12 cellular contexts compared by ENCODE assay signal in genomic region chrX:70168238-70169188, GRCh38. TPM values are rescaled to one million over a fixed set of nuclear protein-coding genes. Genes with fewer than 3 reads are reported as not detected.
A peak's percentile ranks its signal among the peaks of the same experiment; 100 is the strongest.
DNase-seq lines count a peak whose midpoint lies in the region; ATAC-seq, FAIRE-seq and TF ChIP-seq lines count a peak whose summit lies in the region.
"Had no signal": no experiment of that assay in that cellular context is flagged by ENCODE, and none has a peak within 500 bp of the region (broad histone marks: within the 10 kb centered on the region; RNA-seq: fewer than 3 reads in every experiment).

No MANE protein-coding gene starts in this region.

- TF ChIP-seq RAD21 in A549 (conservative IDR thresholded peaks at IDR 0.05 in 1 of 2, IDR thresholded peaks at IDR 0.05 in 1 of 2), result no peak

- H3K27me3 Mint-ChIP-seq in brain, result no peaks in the 10 kb centered on the region
- H3K27me3 Mint-ChIP-seq: activated naive CD4-positive, alpha-beta T cell treated with anti-CD3 and anti-CD28 coated beads, Interleukin-2, amount 50 U/mL, for 24 hours had no signal

- TF ChIP-seq EP300 in A549 (IDR thresholded peaks at IDR 0.05), result no peak

- H3K4me2 ChIP-seq in A549, result peak overlapping the region; percentile 91
- H3K4me2 ChIP-seq: KMS-11 had no signal

- peak overlapping the region; percentile 77 to 84 for H3K27ac ChIP-seq in A549
- peak overlapping the region; percentile 84 for H3K27ac ChIP-seq in HUES48 (ENCODE audit: low read depth, low read length)
- H3K27ac ChIP-seq: KMS-11 had no signal

- peak overlapping the region; percentile 43 to 79 (median 75) for H3K4me3 Mint-ChIP-seq in brain
- H3K4me3 Mint-ChIP-seq: activated naive CD4-positive, alpha-beta T cell treated with anti-CD3 and anti-CD28 coated beads, Interleukin-2, amount 50 U/mL, for 24 hours; CD8-positive, alpha-beta T cell had no signal

- H3K9me3 Mint-ChIP-seq in brain, result peaks cover 0 to 2% (median 0%) of the 10 kb centered on the region in 5 experiments
- H3K9me3 Mint-ChIP-seq: activated naive CD4-positive, alpha-beta T cell treated with anti-CD3 and anti-CD28 coated beads, Interleukin-2, amount 50 U/mL, for 24 hours; CD8-positive, alpha-beta T cell had no signal

- TF ChIP-seq POLR2A in A549 (IDR thresholded peaks at IDR 0.05; ENCODE audit: low read length), result no peak

- peak; percentile 53 to 62 for DNase-seq in A549 (ENCODE audit: low read depth in 1 of 2, low spot score in 1 of 2)
- DNase-seq in left kidney (ENCODE audit: low read depth, low spot score), result peak; percentile 66
- DNase-seq in germinal center (ENCODE audit: low spot score), result no peak
- no peak for DNase-seq in NCI-H2107 (lab: John Stamatoyannopoulos, UW)
- DNase-seq in cerebellum (ENCODE audit: low spot score), result no peak
- no peak for DNase-seq in NCI-H2029 treated with DMSO at 0.1 percent for 48 hours (lab: John Stamatoyannopoulos, UW)
- DNase-seq: CD8-positive, alpha-beta T cell; stimulated activated CD4-positive, alpha-beta T cell treated with anti-CD3 and anti-CD28 coated beads, Interleukin-2, amount 100 ng/mL, for 48 hours had no signal

- CTCF ChIA-PET in A549 (lab: Yijun Ruan, JAX), result interaction anchor here (0.7 to 5.1 kb wide), 7 partner anchors 14 to 89 kb away, joined by 3 to 24 read pairs (median 3); partner anchors contain the start of gene IGBP1

- no peaks in the 10 kb centered on the region for H3K27me3 ChIP-seq in HUES48 (ENCODE audit: control insufficient read depth, insufficient read depth, low read length)

- H3K9me3 ChIP-seq in A549, result no peaks in the 10 kb centered on the region
- H3K9me3 ChIP-seq in HUES48 (ENCODE audit: control insufficient read depth, insufficient read depth, low read length), result peaks cover 23% of the 10 kb centered on the region; the same call in 1 of the 2 replicates

- no peak overlapping the region for H3K9ac ChIP-seq in HUES48 (ENCODE audit: low read depth, low read length)
- H3K9ac ChIP-seq: KMS-11 had no signal

- no peaks in the 10 kb centered on the region for H3K36me3 Mint-ChIP-seq in brain

- H3K36me3 ChIP-seq in HUES48 (ENCODE audit: control insufficient read depth, insufficient read depth, low read length), result peaks cover 4% of the 10 kb centered on the region; the same call in 1 of the 2 replicates

- H3K4me1 Mint-ChIP-seq in brain, result peaks cover 44% of the 10 kb centered on the region
- H3K4me1 Mint-ChIP-seq: activated naive CD4-positive, alpha-beta T cell treated with anti-CD3 and anti-CD28 coated beads, Interleukin-2, amount 50 U/mL, for 24 hours had no signal

- peak; percentile 82 to 84 for ATAC-seq in A549
- ATAC-seq: CD8-positive, alpha-beta T cell had no signal

- TF ChIP-seq CTCF in A549 (IDR thresholded peaks at IDR 0.05), result no peak
- TF ChIP-seq CTCF in brain (conservative IDR thresholded peaks at IDR 0.05), result no peak

- H3K4me3 ChIP-seq in A549 (no peak overlapping the region; the same call in 2 of the 3 replicates), HUES48 (ENCODE audit: low read depth, low read length) (peak overlapping the region; percentile 25)

- peak overlapping the region; percentile 74 to 89 (median 81) for H3K27ac Mint-ChIP-seq in brain
- H3K27ac Mint-ChIP-seq: activated naive CD4-positive, alpha-beta T cell treated with anti-CD3 and anti-CD28 coated beads, Interleukin-2, amount 50 U/mL, for 24 hours; CD8-positive, alpha-beta T cell had no signal

- peaks cover 38% of the 10 kb centered on the region for H3K4me1 ChIP-seq in A549
- peaks cover 47% of the 10 kb centered on the region for H3K4me1 ChIP-seq in HUES48 (ENCODE audit: control insufficient read depth, insufficient read depth, low read length)

- peak; percentile 70 for FAIRE-seq in A549 (lab: Jason Lieb, UNC)

- WGBS in A549 (ENCODE audit: missing lambda C conversion rate), result 30% methylated on average over 11 of the region's 11 CpGs

- POLR2A ChIA-PET in A549 (lab: Yijun Ruan, JAX), result interaction anchor here (0.6 to 3.1 kb wide), 4 partner anchors 34 to 1198 kb away, joined by 3 to 38 read pairs (median 4); partner anchors contain the start of genes IGBP1, KIF4A, PDZD11 and TAF1

TF ChIP-seq in A549, 52 proteins besides CTCF, POLR2A, EP300 and RAD21:
- no peak for TF ChIP-seq CBX8 (IDR thresholded peaks at IDR 0.05)
- no peak for TF ChIP-seq FOSL2 (IDR thresholded peaks at IDR 0.05)
- peak; percentile 32; the same call in 1 of the 2 replicates for TF ChIP-seq FOSL2 (CRISPR knock-in tag; IDR thresholded peaks at IDR 0.05)
- TF ChIP-seq ZC3H11A (IDR thresholded peaks at IDR 0.05), result no peak
- TF ChIP-seq POLR2AphosphoS2 (conservative IDR thresholded peaks at IDR 0.05; ENCODE audit: low read length), result no peak
- TF ChIP-seq CHD4 (IDR thresholded peaks at IDR 0.05; ENCODE audit: borderline replicate concordance), result no peak
- TF ChIP-seq MYC (IDR thresholded peaks at IDR 0.05; ENCODE audit: borderline replicate concordance, low read length), result no peak
- no peak for TF ChIP-seq E2F6 (IDR thresholded peaks at IDR 0.05; ENCODE audit: borderline replicate concordance, low read depth)
- no peak for TF ChIP-seq RNF2 (IDR thresholded peaks at IDR 0.05; ENCODE audit: borderline replicate concordance, low read depth)
- TF ChIP-seq RARB (CRISPR knock-in tag; IDR thresholded peaks at IDR 0.05), result no peak
- TF ChIP-seq, protein P1, sequence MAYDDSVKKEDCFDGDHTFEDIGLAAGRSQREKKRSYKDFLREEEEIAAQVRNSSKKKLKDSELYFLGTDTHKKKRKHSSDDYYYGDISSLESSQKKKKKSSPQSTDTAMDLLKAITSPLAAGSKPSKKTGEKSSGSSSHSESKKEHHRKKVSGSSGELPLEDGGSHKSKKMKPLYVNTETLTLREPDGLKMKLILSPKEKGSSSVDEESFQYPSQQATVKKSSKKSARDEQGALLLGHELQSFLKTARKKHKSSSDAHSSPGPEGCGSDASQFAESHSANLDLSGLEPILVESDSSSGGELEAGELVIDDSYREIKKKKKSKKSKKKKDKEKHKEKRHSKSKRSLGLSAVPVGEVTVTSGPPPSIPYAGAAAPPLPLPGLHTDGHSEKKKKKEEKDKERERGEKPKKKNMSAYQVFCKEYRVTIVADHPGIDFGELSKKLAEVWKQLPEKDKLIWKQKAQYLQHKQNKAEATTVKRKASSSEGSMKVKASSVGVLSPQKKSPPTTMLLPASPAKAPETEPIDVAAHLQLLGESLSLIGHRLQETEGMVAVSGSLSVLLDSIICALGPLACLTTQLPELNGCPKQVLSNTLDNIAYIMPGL (CRISPR knock-in tag; IDR thresholded peaks at IDR 0.05; ENCODE audit: borderline replicate concordance), result no peak
- TF ChIP-seq, protein P2, sequence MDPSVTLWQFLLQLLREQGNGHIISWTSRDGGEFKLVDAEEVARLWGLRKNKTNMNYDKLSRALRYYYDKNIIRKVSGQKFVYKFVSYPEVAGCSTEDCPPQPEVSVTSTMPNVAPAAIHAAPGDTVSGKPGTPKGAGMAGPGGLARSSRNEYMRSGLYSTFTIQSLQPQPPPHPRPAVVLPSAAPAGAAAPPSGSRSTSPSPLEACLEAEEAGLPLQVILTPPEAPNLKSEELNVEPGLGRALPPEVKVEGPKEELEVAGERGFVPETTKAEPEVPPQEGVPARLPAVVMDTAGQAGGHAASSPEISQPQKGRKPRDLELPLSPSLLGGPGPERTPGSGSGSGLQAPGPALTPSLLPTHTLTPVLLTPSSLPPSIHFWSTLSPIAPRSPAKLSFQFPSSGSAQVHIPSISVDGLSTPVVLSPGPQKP (IDR thresholded peaks at IDR 0.05; ENCODE audit: low read depth, low read length), result no peak
- no peak for TF ChIP-seq RFX5 (IDR thresholded peaks at IDR 0.05)
- TF ChIP-seq, protein P3, sequence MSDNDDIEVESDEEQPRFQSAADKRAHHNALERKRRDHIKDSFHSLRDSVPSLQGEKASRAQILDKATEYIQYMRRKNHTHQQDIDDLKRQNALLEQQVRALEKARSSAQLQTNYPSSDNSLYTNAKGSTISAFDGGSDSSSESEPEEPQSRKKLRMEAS (IDR thresholded peaks at IDR 0.05), result 0 out of 2 replicates have a peak, but pooled peaks have one; percentile 12

RNA-seq across cellular contexts. Expression of gene DGAT2L6, which starts 8.8 kb away (rescaled TPM):
- polyA plus RNA-seq in A549 (2011; rRNA removed) (not detected in 2 replicates), A549 (2017; fragmentation: RNase III; extraction: RNeasy Plus Mini Kit Qiagen cat#74134 plus additional on column Dnase treatment) (not detected in 3 replicates), brain (ENCODE audit: insufficient read depth, low read depth, low replicate concordance) (not detected)
- not detected in 2 replicates for polyA plus RNA-seq in A549 (2012; cell fraction: cytosol; rRNA removed)
- polyA plus RNA-seq in A549 (2012; cell fraction: nucleus; rRNA removed), result not detected in 2 replicates
- not detected in 2 replicates for polyA minus RNA-seq in A549 (2011; rRNA and poly(A)+ RNA removed)
- not detected for total RNA-seq in cerebellum
- total RNA-seq: CD8-positive, alpha-beta T cell had no signal

RNA-seq across cellular contexts. Expression of gene IGBP1, which starts 35.3 kb away (rescaled TPM):
- 103 and 106 TPM in 2 replicates for polyA plus RNA-seq in A549 (2011; rRNA removed)
- polyA plus RNA-seq in A549 (2012; cell fraction: cytosol; rRNA removed), result 42.7 and 49.5 TPM in 2 replicates
- 22.6 and 27.4 TPM in 2 replicates for polyA plus RNA-seq in A549 (2012; cell fraction: nucleus; rRNA removed)
- polyA plus RNA-seq in A549 (2017; fragmentation: RNase III; extraction: RNeasy Plus Mini Kit Qiagen cat#74134 plus additional on column Dnase treatment), result 50.2 to 56.4 TPM (median 54.0 TPM) in 3 replicates
- 40.7 and 48.7 TPM in 2 replicates for polyA minus RNA-seq in A549 (2011; rRNA and poly(A)+ RNA removed)
- 99.4 TPM for polyA plus RNA-seq in brain (ENCODE audit: insufficient read depth, low read depth, low replicate concordance)
- 41.1 TPM for total RNA-seq in cerebellum

Comparison
In these comparisons a context has a peak if more than half of its experiments do, and no peak if none do; other contexts are left out.
1. DNase-seq: peak in A549 (2 of 2) and left kidney (single experiment); none in germinal center (single experiment), NCI-H2107 (single experiment), cerebellum (single experiment) and NCI-H2029 treated with DMSO at 0.1 percent for 48 hours (single experiment).